Comparison of ENCODE assay signal across 11 cellular contexts in genomic region chr7:74013539-74014272, GRCh38. TPM values are rescaled to one million over a fixed set of nuclear protein-coding genes. Genes with fewer than 3 reads are reported as not detected.
A peak's percentile ranks its signal among the peaks of the same experiment; 100 is the strongest.
DNase-seq lines count a peak whose midpoint lies in the region; ATAC-seq and TF ChIP-seq lines count a peak whose summit lies in the region.
"Had no signal": no experiment of that assay in that cellular context is flagged by ENCODE, and none has a peak within 500 bp of the region (broad histone marks: within the 10 kb centered on the region; RNA-seq: fewer than 3 reads in every experiment).

No MANE protein-coding gene starts in this region.

- DNase-seq in RWPE1 (ENCODE audit: low spot score) (no peak), fibroblast of the conjunctiva (ENCODE audit: low read depth) (peak; percentile 21), osteoblast (ENCODE audit: insufficient read length, low spot score, missing footprints) (peak; percentile 68)
- DNase-seq in activated CD8-positive, alpha-beta T cell treated with anti-CD3 and anti-CD28 coated beads for 36 hours = no peak
- DNase-seq in stimulated activated CD8-positive, alpha-beta memory T cell treated with anti-CD3 and anti-CD28 coated beads, Interleukin-4, amount 100 ng/mL, for 48 hours = no peak
- no peak for DNase-seq in activated naive CD4-positive, alpha-beta T cell treated with Interleukin-2 at 50 U/mL for 16 hours
- DNase-seq: activated naive CD4-positive, alpha-beta T cell treated with anti-CD3 and anti-CD28 coated beads for 36 hours had no signal

- TF ChIP-seq CTCF in RWPE1 (conservative IDR thresholded peaks at IDR 0.05; ENCODE audit: low read depth) (no peak), osteoblast (IDR thresholded peaks at IDR 0.05; ENCODE audit: extremely low read depth, low read depth, low read length) (no peak)
- no peak for TF ChIP-seq CTCF in activated CD8-positive, alpha-beta T cell treated with anti-CD3 and anti-CD28 coated beads for 36 hours (IDR thresholded peaks at IDR 0.05)

- peak overlapping the region; percentile 72 to 95 (median 92) for H3K4me2 ChIP-seq in BLaER1 treated with 17β-estradiol and CSF1 and Interleukin-3, amounts not matched to agents 10 nM and 100 nM
- H3K4me2 ChIP-seq in osteoblast (ENCODE audit: insufficient read depth, low read length) = no peak overlapping the region

- no peaks in the 10 kb centered on the region for H3K27me3 ChIP-seq in BLaER1 treated with 17β-estradiol and CSF1 and Interleukin-3, amounts not matched to agents 10 nM and 100 nM
- H3K27me3 ChIP-seq in osteoblast (ENCODE audit: insufficient read depth, low read length) = no peaks in the 10 kb centered on the region

- H3K4me1 Mint-ChIP-seq in activated CD8-positive, alpha-beta T cell treated with anti-CD3 and anti-CD28 coated beads for 36 hours (ENCODE audit: low read depth) = no peaks in the 10 kb centered on the region

- peak overlapping the region in 10 of 11 experiments; percentile 33 to 82 (median 66); a peak in 18 of 22 replicates for H3K27ac ChIP-seq in BLaER1 treated with 17β-estradiol and CSF1 and Interleukin-3, amounts not matched to agents 10 nM and 100 nM
- peak overlapping the region; percentile 91 for H3K27ac ChIP-seq in RWPE1
- H3K27ac ChIP-seq in osteoblast (ENCODE audit: low read depth, low read length) = no peak overlapping the region

- H3K4me3 ChIP-seq in BLaER1 treated with 17β-estradiol and CSF1 and Interleukin-3, amounts not matched to agents 10 nM and 100 nM = peak overlapping the region in 1 of 10 experiments; percentile 26; a peak in 2 of 20 replicates
- H3K4me3 ChIP-seq in osteoblast (ENCODE audit: insufficient read depth, low read length) = no peak overlapping the region

- POLR2A ChIA-PET in RWPE1 (lab: Yijun Ruan, JAX; ENCODE audit: low non-redundant PET) = no interaction called here
- POLR2A ChIA-PET in activated CD8-positive, alpha-beta T cell treated with anti-CD3 and anti-CD28 coated beads for 36 hours (lab: Charles Lee) = interaction anchor here (0.7 kb wide), 1 partner anchor 399 kb away, joined by 3 read pairs; no protein-coding TSS in a partner anchor

- CTCF ChIA-PET in RWPE1 (lab: Yijun Ruan, JAX) = interaction anchor here (0.7 to 2.7 kb wide), 2 partner anchors 13 to 54 kb away, joined by 4 to 17 read pairs; no protein-coding TSS in a partner anchor
- CTCF ChIA-PET in activated CD8-positive, alpha-beta T cell treated with anti-CD3 and anti-CD28 coated beads for 36 hours (lab: Charles Lee) = interaction anchor here (5.8 kb wide), 1 partner anchor 12 kb away, joined by 27 read pairs; no protein-coding TSS in a partner anchor

- no peaks in the 10 kb centered on the region for H3K79me2 ChIP-seq in osteoblast (ENCODE audit: insufficient read depth, low read length)

- ATAC-seq in GM18867 (IDR thresholded peaks at IDR 0.05; ENCODE audit: unreplicated experiment) = no peak
- ATAC-seq in activated CD8-positive, alpha-beta T cell treated with anti-CD3 and anti-CD28 coated beads for 36 hours = no peak

- no peaks in the 10 kb centered on the region for H3K9me3 ChIP-seq in BLaER1 treated with 17β-estradiol and CSF1 and Interleukin-3, amounts not matched to agents 10 nM and 100 nM (replicated peaks in 1 of 11)
- H3K9me3 ChIP-seq in osteoblast (ENCODE audit: low read depth, low read length) = no peaks in the 10 kb centered on the region

- H4K20me1 ChIP-seq in BLaER1 treated with 17β-estradiol and CSF1 and Interleukin-3, amounts not matched to agents 10 nM and 100 nM = no peaks in the 10 kb centered on the region
- H4K20me1 ChIP-seq in osteoblast (ENCODE audit: insufficient read depth, low read length) = no peaks in the 10 kb centered on the region

- intact Hi-C loops in activated CD8-positive, alpha-beta T cell treated with anti-CD3 and anti-CD28 coated beads for 36 hours (cut with micrococcal nuclease) = no loop called here

- no peak overlapping the region for H2AFZ ChIP-seq in osteoblast (ENCODE audit: low read length)

- peaks cover 26 to 43% (median 36%) of the 10 kb centered on the region in 10 experiments for H3K4me1 ChIP-seq in BLaER1 treated with 17β-estradiol and CSF1 and Interleukin-3, amounts not matched to agents 10 nM and 100 nM
- peaks cover 15% of the 10 kb centered on the region for H3K4me1 ChIP-seq in osteoblast (ENCODE audit: insufficient read depth, low read length)

- no peak overlapping the region for H3K27ac Mint-ChIP-seq in activated CD8-positive, alpha-beta T cell treated with anti-CD3 and anti-CD28 coated beads for 36 hours
- H3K27ac Mint-ChIP-seq: activated CD8-positive, alpha-beta memory T cell treated with anti-CD3 and anti-CD28 coated beads, Interleukin-2, amount 10 ng/mL, durations not matched to agents 7 days and 5 days; activated naive CD4-positive, alpha-beta T cell treated with anti-CD3 and anti-CD28 coated beads for 36 hours; natural killer cell treated with Interleukin-12 subunit alpha and Interleukin-12 subunit beta and Interleukin-15 and Interleukin-18, amount 100 ng/mL, for 72 hours had no signal

- H3K36me3 ChIP-seq in BLaER1 treated with 17β-estradiol and CSF1 and Interleukin-3, amounts not matched to agents 10 nM and 100 nM = no peaks in the 10 kb centered on the region
- H3K36me3 ChIP-seq in osteoblast (ENCODE audit: insufficient read depth, low read length) = no peaks in the 10 kb centered on the region

- no peak overlapping the region for H3K4me3 Mint-ChIP-seq in activated CD8-positive, alpha-beta T cell treated with anti-CD3 and anti-CD28 coated beads for 36 hours
- H3K4me3 Mint-ChIP-seq: activated CD8-positive, alpha-beta memory T cell treated with anti-CD3 and anti-CD28 coated beads, Interleukin-2, amount 10 ng/mL, durations not matched to agents 7 days and 5 days; activated naive CD4-positive, alpha-beta T cell treated with anti-CD3 and anti-CD28 coated beads for 36 hours; natural killer cell treated with Interleukin-12 subunit alpha and Interleukin-12 subunit beta and Interleukin-15 and Interleukin-18, amount 100 ng/mL, for 72 hours had no signal

- H3K27me3 Mint-ChIP-seq in activated CD8-positive, alpha-beta T cell treated with anti-CD3 and anti-CD28 coated beads for 36 hours = peaks cover 3% of the 10 kb centered on the region
- H3K27me3 Mint-ChIP-seq: activated CD8-positive, alpha-beta memory T cell treated with anti-CD3 and anti-CD28 coated beads, Interleukin-2, amount 10 ng/mL, durations not matched to agents 7 days and 5 days had no signal

- H3K9me3 Mint-ChIP-seq in activated CD8-positive, alpha-beta T cell treated with anti-CD3 and anti-CD28 coated beads for 36 hours = no peaks in the 10 kb centered on the region
- H3K9me3 Mint-ChIP-seq: activated naive CD4-positive, alpha-beta T cell treated with anti-CD3 and anti-CD28 coated beads for 36 hours; natural killer cell treated with Interleukin-12 subunit alpha and Interleukin-12 subunit beta and Interleukin-15 and Interleukin-18, amount 100 ng/mL, for 72 hours had no signal

- no peaks in the 10 kb centered on the region for H3K36me3 Mint-ChIP-seq in activated CD8-positive, alpha-beta T cell treated with anti-CD3 and anti-CD28 coated beads for 36 hours (ENCODE audit: low read depth)
- H3K36me3 Mint-ChIP-seq: activated CD8-positive, alpha-beta memory T cell treated with anti-CD3 and anti-CD28 coated beads, Interleukin-2, amount 10 ng/mL, durations not matched to agents 7 days and 5 days; natural killer cell treated with Interleukin-12 subunit alpha and Interleukin-12 subunit beta and Interleukin-15 and Interleukin-18, amount 100 ng/mL, for 72 hours had no signal

- peak overlapping the region; percentile 18 to 77 (median 64); a peak in 17 of 22 replicates for H3K9ac ChIP-seq in BLaER1 treated with 17β-estradiol and CSF1 and Interleukin-3, amounts not matched to agents 10 nM and 100 nM

RNA-seq across cellular contexts. Expression of gene ELN, which starts 14.3 kb away (rescaled TPM):
- 69.1 and 113 TPM in 2 replicates for total RNA-seq in osteoblast
- total RNA-seq in activated CD8-positive, alpha-beta T cell treated with anti-CD3 and anti-CD28 coated beads for 36 hours = not detected
- total RNA-seq: activated CD8-positive, alpha-beta memory T cell treated with anti-CD3 and anti-CD28 coated beads, Interleukin-2, amount 10 ng/mL, durations not matched to agents 7 days and 5 days had no signal

Comparison
In these comparisons a context has a peak if more than half of its experiments do, and no peak if none do; other contexts are left out.
1. DNase-seq: peak in fibroblast of the conjunctiva (single experiment) and osteoblast (single experiment); none in RWPE1 (single experiment), activated CD8-positive, alpha-beta T cell treated with anti-CD3 and anti-CD28 coated beads for 36 hours (single experiment), stimulated activated CD8-positive, alpha-beta memory T cell treated with anti-CD3 and anti-CD28 coated beads, Interleukin-4, amount 100 ng/mL, for 48 hours (single experiment) and activated naive CD4-positive, alpha-beta T cell treated with Interleukin-2 at 50 U/mL for 16 hours (single experiment).
2. RNA of gene ELN, which starts 14.3 kb away (total RNA-seq): 69.1 to 113 TPM in osteoblast; not detected in activated CD8-positive, alpha-beta T cell treated with anti-CD3 and anti-CD28 coated beads for 36 hours; every median in the first group is over 10 times any median in the second.